Comparison of ENCODE assay signal across 14 cellular contexts in the genomic region with DNA sequence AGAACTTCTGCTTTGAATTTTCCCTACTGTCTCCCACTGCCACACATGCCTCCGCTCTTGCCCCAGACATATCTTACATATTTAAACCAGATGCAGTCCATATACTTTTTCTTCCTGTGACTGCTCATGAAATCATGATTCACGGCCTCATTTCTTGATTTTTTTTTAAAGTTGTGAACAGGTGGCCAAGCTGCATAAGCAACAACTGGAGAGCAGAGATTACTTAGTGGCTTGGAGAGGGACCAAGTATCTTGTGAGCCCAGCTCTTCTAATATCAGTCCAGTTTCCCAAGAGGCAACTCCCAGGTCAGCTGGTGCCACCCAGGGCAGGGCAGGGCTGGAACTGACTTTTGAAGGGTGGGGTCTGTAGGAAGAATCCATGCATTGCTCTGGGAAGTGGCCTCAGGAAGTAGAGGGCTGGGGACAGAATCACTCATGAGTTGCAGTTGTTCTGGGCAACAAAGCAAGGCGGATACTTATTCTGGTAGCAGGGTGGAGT.
DNase-seq lines count a peak whose midpoint lies in the region; ATAC-seq, FAIRE-seq and TF ChIP-seq lines count a peak whose summit lies in the region.
"Had no signal": no experiment of that assay in that cellular context is flagged by ENCODE, and none has a peak within 500 bp of the region (broad histone marks: within the 10 kb centered on the region; RNA-seq: fewer than 3 reads in every experiment).

No MANE protein-coding gene starts in this region.

- H3K4me3 ChIP-seq in A549 (no peak overlapping the region), cardiac fibroblast (replicated peaks in 1 of 2; ENCODE audit: low read depth in 2 of 2, low read length in 2 of 2) (no peak overlapping the region), right lobe of liver (no peak overlapping the region)
- H3K4me3 ChIP-seq: BLaER1 treated with 17β-estradiol and CSF1 and Interleukin-3, amounts not matched to agents 10 nM and 100 nM; gastroesophageal sphincter had no signal

- H3K4me1 ChIP-seq in A549 (peaks cover 85% of the 10 kb centered on the region), right lobe of liver (peaks cover 0 to 66% (median 18%) of the 10 kb centered on the region in 4 donors)
- H3K4me1 ChIP-seq: BLaER1 treated with 17β-estradiol and CSF1 and Interleukin-3, amounts not matched to agents 10 nM and 100 nM had no signal

- intact Hi-C loops in right lobe of liver (cut with DNase I) = no loop called here

- peak overlapping the region; percentile 34 for H3K4me2 ChIP-seq in A549
- H3K4me2 ChIP-seq: BLaER1 treated with 17β-estradiol and CSF1 and Interleukin-3, amounts not matched to agents 10 nM and 100 nM had no signal

- CTCF ChIA-PET in A549 (lab: Yijun Ruan, JAX) = interaction anchor here (1.0 to 1.9 kb wide), 2 partner anchors 28 to 82 kb away, joined by 3 to 6 read pairs; no protein-coding TSS in a partner anchor

- no peak for TF ChIP-seq EP300 in A549 (IDR thresholded peaks at IDR 0.05)

- H3K27me3 ChIP-seq in right lobe of liver = no peaks in the 10 kb centered on the region
- H3K27me3 ChIP-seq: BLaER1 treated with 17β-estradiol and CSF1 and Interleukin-3, amounts not matched to agents 10 nM and 100 nM; gastroesophageal sphincter had no signal

- no peaks in the 10 kb centered on the region for H3K9me3 ChIP-seq in A549
- no peaks in the 10 kb centered on the region for H3K9me3 ChIP-seq in right lobe of liver
- H3K9me3 ChIP-seq: BLaER1 treated with 17β-estradiol and CSF1 and Interleukin-3, amounts not matched to agents 10 nM and 100 nM; gastroesophageal sphincter had no signal

- no peak for TF ChIP-seq RAD21 in A549 (conservative IDR thresholded peaks at IDR 0.05 in 1 of 2, IDR thresholded peaks at IDR 0.05 in 1 of 2)

- H3K36me3 ChIP-seq in right lobe of liver = no peaks in the 10 kb centered on the region
- H3K36me3 ChIP-seq: BLaER1 treated with 17β-estradiol and CSF1 and Interleukin-3, amounts not matched to agents 10 nM and 100 nM; gastroesophageal sphincter had no signal

- peak in 1 of 2 experiments; percentile 48 for DNase-seq in A549 (ENCODE audit: low read depth in 1 of 2, low spot score in 1 of 2)
- DNase-seq in HT-29 (ENCODE audit: low spot score) = peak; percentile 76
- DNase-seq in cardiac fibroblast (ENCODE audit: low read depth in 2 of 2) = peak; percentile 83 to 87
- DNase-seq in right lobe of liver = no peak
- no peak for DNase-seq in C1 segment of cervical spinal cord (lab: John Stamatoyannopoulos, UW)
- no peak for DNase-seq in stimulated activated CD4-positive, alpha-beta T cell treated with anti-CD3 and anti-CD28 coated beads, Interleukin-15, amount 100 ng/mL, for 24 hours
- DNase-seq in stimulated activated naive CD4-positive, alpha-beta T cell treated with Interleukin-2 at 50 U/mL for 16 hours (lab: John Stamatoyannopoulos, UW) = no peak
- DNase-seq: activated CD4-positive, alpha-beta T cell treated with anti-CD3 and anti-CD28 coated beads, Interleukin-2, amount 50 U/mL, for 4 hours; amygdala; naive thymus-derived CD4-positive, alpha-beta T cell; NCI-H1417 had no signal

- TF ChIP-seq CTCF in A549 (IDR thresholded peaks at IDR 0.05) = no peak
- no peak for TF ChIP-seq CTCF in cardiac fibroblast (IDR thresholded peaks at IDR 0.05; ENCODE audit: low read depth, low read length)
- TF ChIP-seq CTCF in right lobe of liver (IDR thresholded peaks at IDR 0.05) = no peak

- H3K27ac ChIP-seq in A549 (peak overlapping the region; percentile 53 to 70; a peak in 5 of 6 replicates), right lobe of liver (peak overlapping the region in 1 of 3 donors; percentile 2)
- H3K27ac ChIP-seq: BLaER1 treated with 17β-estradiol and CSF1 and Interleukin-3, amounts not matched to agents 10 nM and 100 nM; gastroesophageal sphincter had no signal

- TF ChIP-seq POLR2A in A549 (IDR thresholded peaks at IDR 0.05; ENCODE audit: low read length) (no peak), right lobe of liver (IDR thresholded peaks at IDR 0.05) (no peak)

- FAIRE-seq in A549 (lab: Jason Lieb, UNC) = no peak

- POLR2A ChIA-PET in A549 (lab: Yijun Ruan, JAX) = interaction anchor here (0.6 kb wide), 1 partner anchor 72 kb away, joined by 3 read pairs; no protein-coding TSS in a partner anchor

- peak; percentile 21 to 52; a peak in 4 of 6 replicates for ATAC-seq in A549
- peak; percentile 31 to 63 (median 40) for ATAC-seq in right lobe of liver
- no peak for ATAC-seq in HG02884 (IDR thresholded peaks at IDR 0.05; ENCODE audit: unreplicated experiment)
- ATAC-seq: gastroesophageal sphincter; naive thymus-derived CD4-positive, alpha-beta T cell had no signal

- WGBS in A549 (ENCODE audit: missing lambda C conversion rate) = 49% methylated on average over 3 of the region's 3 CpGs
- 29% methylated on average over 2 of the region's 3 CpGs for WGBS in right lobe of liver (ENCODE audit: insufficient coverage, low coverage, low lambda C conversion rate, missing lambda C conversion rate)

TF ChIP-seq in A549, 52 proteins besides CTCF, POLR2A, EP300 and RAD21:
- TF ChIP-seq CHD2 (IDR thresholded peaks at IDR 0.05; ENCODE audit: low read length, partially characterized antibody) (no peak), FOSB (CRISPR knock-in tag; IDR thresholded peaks at IDR 0.05) (no peak), HDAC2 (IDR thresholded peaks at IDR 0.05) (no peak), KDM5A (IDR thresholded peaks at IDR 0.05) (no peak), CEBPB (IDR thresholded peaks at IDR 0.05) (no peak), NFE2L2 (conservative IDR thresholded peaks at IDR 0.05; ENCODE audit: low read length) (no peak), MAFK (IDR thresholded peaks at IDR 0.05; ENCODE audit: partially characterized antibody) (no peak), POLR2AphosphoS2 (conservative IDR thresholded peaks at IDR 0.05; ENCODE audit: low read length) (no peak), NPAS2 (CRISPR knock-in tag; IDR thresholded peaks at IDR 0.05; ENCODE audit: borderline replicate concordance) (no peak), MAZ (IDR thresholded peaks at IDR 0.05; ENCODE audit: borderline replicate concordance, low read depth, low read length) (no peak), RCOR1 (IDR thresholded peaks at IDR 0.05; ENCODE audit: low read depth, low read length) (no peak), ZNF302 (CRISPR knock-in tag; IDR thresholded peaks at IDR 0.05) (no peak), JUNB (IDR thresholded peaks at IDR 0.05) (no peak), RFX5 (IDR thresholded peaks at IDR 0.05) (no peak), HEYL (CRISPR knock-in tag; IDR thresholded peaks at IDR 0.05) (no peak), TFCP2L1 (CRISPR knock-in tag; IDR thresholded peaks at IDR 0.05) (no peak), CBX2 (IDR thresholded peaks at IDR 0.05; ENCODE audit: borderline replicate concordance, low read depth) (no peak)
- TF ChIP-seq, protein P1, sequence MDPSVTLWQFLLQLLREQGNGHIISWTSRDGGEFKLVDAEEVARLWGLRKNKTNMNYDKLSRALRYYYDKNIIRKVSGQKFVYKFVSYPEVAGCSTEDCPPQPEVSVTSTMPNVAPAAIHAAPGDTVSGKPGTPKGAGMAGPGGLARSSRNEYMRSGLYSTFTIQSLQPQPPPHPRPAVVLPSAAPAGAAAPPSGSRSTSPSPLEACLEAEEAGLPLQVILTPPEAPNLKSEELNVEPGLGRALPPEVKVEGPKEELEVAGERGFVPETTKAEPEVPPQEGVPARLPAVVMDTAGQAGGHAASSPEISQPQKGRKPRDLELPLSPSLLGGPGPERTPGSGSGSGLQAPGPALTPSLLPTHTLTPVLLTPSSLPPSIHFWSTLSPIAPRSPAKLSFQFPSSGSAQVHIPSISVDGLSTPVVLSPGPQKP (IDR thresholded peaks at IDR 0.05; ENCODE audit: low read depth, low read length) = no peak
- TF ChIP-seq, protein P2, sequence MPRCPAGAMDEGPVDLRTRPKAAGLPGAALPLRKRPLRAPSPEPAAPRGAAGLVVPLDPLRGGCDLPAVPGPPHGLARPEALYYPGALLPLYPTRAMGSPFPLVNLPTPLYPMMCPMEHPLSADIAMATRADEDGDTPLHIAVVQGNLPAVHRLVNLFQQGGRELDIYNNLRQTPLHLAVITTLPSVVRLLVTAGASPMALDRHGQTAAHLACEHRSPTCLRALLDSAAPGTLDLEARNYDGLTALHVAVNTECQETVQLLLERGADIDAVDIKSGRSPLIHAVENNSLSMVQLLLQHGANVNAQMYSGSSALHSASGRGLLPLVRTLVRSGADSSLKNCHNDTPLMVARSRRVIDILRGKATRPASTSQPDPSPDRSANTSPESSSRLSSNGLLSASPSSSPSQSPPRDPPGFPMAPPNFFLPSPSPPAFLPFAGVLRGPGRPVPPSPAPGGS (IDR thresholded peaks at IDR 0.05) = no peak
- TF ChIP-seq, protein P3, sequence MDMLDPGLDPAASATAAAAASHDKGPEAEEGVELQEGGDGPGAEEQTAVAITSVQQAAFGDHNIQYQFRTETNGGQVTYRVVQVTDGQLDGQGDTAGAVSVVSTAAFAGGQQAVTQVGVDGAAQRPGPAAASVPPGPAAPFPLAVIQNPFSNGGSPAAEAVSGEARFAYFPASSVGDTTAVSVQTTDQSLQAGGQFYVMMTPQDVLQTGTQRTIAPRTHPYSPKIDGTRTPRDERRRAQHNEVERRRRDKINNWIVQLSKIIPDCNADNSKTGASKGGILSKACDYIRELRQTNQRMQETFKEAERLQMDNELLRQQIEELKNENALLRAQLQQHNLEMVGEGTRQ (IDR thresholded peaks at IDR 0.05) = no peak

Comparison
In these comparisons a context has a peak if more than half of its experiments do, and no peak if none do; other contexts are left out.
1. DNase-seq: peak in HT-29 (single experiment) and cardiac fibroblast (2 of 2); none in right lobe of liver (0 of 3), C1 segment of cervical spinal cord (0 of 14), stimulated activated CD4-positive, alpha-beta T cell treated with anti-CD3 and anti-CD28 coated beads, Interleukin-15, amount 100 ng/mL, for 24 hours (single experiment) and stimulated activated naive CD4-positive, alpha-beta T cell treated with Interleukin-2 at 50 U/mL for 16 hours (single experiment).